Comparison of ENCODE assay signal across 13 cellular contexts in the genomic region with DNA sequence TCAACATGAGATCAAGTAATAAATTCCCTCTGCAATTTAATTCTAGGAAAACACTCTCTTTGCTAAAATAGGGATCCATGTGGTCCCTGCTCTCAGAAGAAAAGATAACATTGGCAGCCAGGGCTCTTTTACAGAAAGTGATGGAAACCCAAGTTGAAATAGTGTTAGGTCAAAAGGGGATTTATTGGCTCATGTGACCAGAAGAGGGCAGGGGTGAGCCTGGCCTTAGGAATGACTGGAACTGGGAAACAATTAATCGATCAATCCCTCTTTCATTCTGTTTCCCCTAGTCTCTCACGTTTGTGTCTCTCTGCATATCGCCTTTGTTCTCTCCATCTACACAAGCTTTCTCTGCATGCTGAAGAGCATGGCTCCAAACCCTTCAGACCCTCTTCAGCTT. TPM values are rescaled to one million over a fixed set of nuclear protein-coding genes. Genes with fewer than 3 reads are reported as not detected.
A peak's percentile ranks its signal among the peaks of the same experiment; 100 is the strongest.
DNase-seq lines count a peak whose midpoint lies in the region; ATAC-seq and TF ChIP-seq lines count a peak whose summit lies in the region.
"Had no signal": no experiment of that assay in that cellular context is flagged by ENCODE, and none has a peak within 500 bp of the region (broad histone marks: within the 10 kb centered on the region; RNA-seq: fewer than 3 reads in every experiment).

No MANE protein-coding gene starts in this region.

- H3K4me3 ChIP-seq in left ventricle myocardium inferior (no peak overlapping the region), fibroblast of the aortic adventitia (ENCODE audit: low read depth, low read length) (no peak overlapping the region)

- DNase-seq in left ventricle myocardium inferior (no peak), Right ventricle myocardium superior (no peak), OCI-M1 (lab: John Stamatoyannopoulos, UW) (peak; percentile 15), fibroblast of the aortic adventitia (ENCODE audit: low read depth) (no peak), NCI-H2029 (lab: John Stamatoyannopoulos, UW) (no peak)
- DNase-seq in activated naive CD4-positive, alpha-beta T cell treated with anti-CD3 and anti-CD28 coated beads, Interleukin-2, amount 50 U/mL, for 16 hours, result no peak
- DNase-seq: activated T-cell treated with anti-CD3 and anti-CD28 coated beads, Interleukin-2, amount 50 U/mL, for 1 hour; CD4-positive, alpha-beta memory T cell; cerebellar nuclear complex; NCI-H510A treated with DMSO at 0.1 percent for 48 hours; stimulated activated CD4-positive, alpha-beta T cell treated with anti-CD3 and anti-CD28 coated beads, Interleukin-1b, Interleukin-23, amount 100 ng/mL, for 48 hours had no signal

- no peaks in the 10 kb centered on the region for H3K36me3 ChIP-seq in left ventricle myocardium inferior

- no peaks in the 10 kb centered on the region for H3K9me3 ChIP-seq in left ventricle myocardium inferior (replicated peaks)

- peak; percentile 42 for TF ChIP-seq CTCF in left ventricle myocardium inferior (IDR thresholded peaks at IDR 0.05; ENCODE audit: borderline replicate concordance)
- TF ChIP-seq CTCF in fibroblast of the aortic adventitia (IDR thresholded peaks at IDR 0.05; ENCODE audit: insufficient read depth, low read length), result peak; percentile 30

- H3K27ac ChIP-seq in left ventricle myocardium inferior (replicated peaks), result no peak overlapping the region

- intact Hi-C loops in left ventricle myocardium inferior (cut with micrococcal nuclease) (no loop called here), Right ventricle myocardium superior (cut with DNase I) (no loop called here)

- ATAC-seq in Right ventricle myocardium superior (ENCODE audit: poor library complexity), result no peak
- no peak for ATAC-seq in GM21723 (IDR thresholded peaks at IDR 0.05; ENCODE audit: unreplicated experiment)
- ATAC-seq in GM19397 (IDR thresholded peaks at IDR 0.05; ENCODE audit: unreplicated experiment), result no peak

- H3K27me3 ChIP-seq in left ventricle myocardium inferior (ENCODE audit: low read depth), result peaks cover 5% of the 10 kb centered on the region

- H3K4me1 ChIP-seq in left ventricle myocardium inferior, result no peaks in the 10 kb centered on the region

RNA-seq across cellular contexts. Expression of gene ALDH1B1, which starts 58.3 kb away (rescaled TPM):
- 21.6 TPM for total RNA-seq in left ventricle myocardium inferior
- total RNA-seq in Right ventricle myocardium superior, result 16.8 TPM
- 10.4 and 14.3 TPM in 2 replicates for total RNA-seq in fibroblast of the aortic adventitia (ENCODE audit: low replicate concordance)
